Comparison of ENCODE assay signal across 1 cellular context in the genomic region with DNA sequence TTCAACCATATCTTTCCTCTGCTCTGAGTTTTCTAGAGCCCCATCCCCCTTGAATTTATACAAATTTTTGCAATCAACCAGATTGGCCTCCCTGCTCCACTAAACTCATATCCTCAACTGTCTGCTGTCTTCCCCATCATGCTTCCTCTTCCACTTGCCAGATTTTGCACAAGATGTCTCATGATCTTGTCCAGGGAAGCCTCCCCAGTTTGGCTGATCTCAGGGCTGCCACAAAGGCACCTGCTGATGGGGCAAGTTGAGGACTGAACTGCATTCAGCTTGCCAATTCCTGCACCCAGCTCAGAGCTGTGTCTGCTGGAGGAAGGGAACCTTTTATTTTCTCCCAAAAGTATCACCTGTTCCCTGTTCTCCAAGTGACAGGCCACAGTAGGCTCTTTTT.
TF ChIP-seq lines count a peak whose summit lies in the region.

No MANE protein-coding gene starts in this region.

TF ChIP-seq in HepG2, 621 proteins besides CTCF, POLR2A, EP300 and RAD21 (continued from another document):
- no peak for TF ChIP-seq ZNF281 (CRISPR knock-in tag; IDR thresholded peaks at IDR 0.05; ENCODE audit: borderline replicate concordance)
